In genomic region chr19:17263712-17264640, GRCh38 we compare ENCODE assay signal across 1 cellular context.
TF ChIP-seq lines count a peak whose summit lies in the region.

No MANE protein-coding gene starts in this region.

TF ChIP-seq in A549, 52 proteins besides CTCF, POLR2A, EP300 and RAD21:
- peak; percentile 78 for TF ChIP-seq ZFP36 (IDR thresholded peaks at IDR 0.05; ENCODE audit: borderline replicate concordance, partially characterized antibody)
- no peak for TF ChIP-seq KDM5A (IDR thresholded peaks at IDR 0.05)
- no peak for TF ChIP-seq MYC (IDR thresholded peaks at IDR 0.05; ENCODE audit: borderline replicate concordance, low read length)
TF ChIP-seq in A549: peak in this region for 1.
